Comparison of ENCODE assay signal across 1 cellular context in genomic region chr3:159763466-159764210, GRCh38.
TF ChIP-seq lines count a peak whose summit lies in the region.

No MANE protein-coding gene starts in this region.

TF ChIP-seq in H1, 55 proteins besides CTCF, POLR2A, EP300 and RAD21 (continued from another document):
- TF ChIP-seq YY1 (IDR thresholded peaks at IDR 0.05; ENCODE audit: low read depth, low read length) = 0 out of 2 replicates have a peak, but pooled peaks have one; percentile 8
